17 cellular contexts compared by ENCODE assay signal in the genomic region with DNA sequence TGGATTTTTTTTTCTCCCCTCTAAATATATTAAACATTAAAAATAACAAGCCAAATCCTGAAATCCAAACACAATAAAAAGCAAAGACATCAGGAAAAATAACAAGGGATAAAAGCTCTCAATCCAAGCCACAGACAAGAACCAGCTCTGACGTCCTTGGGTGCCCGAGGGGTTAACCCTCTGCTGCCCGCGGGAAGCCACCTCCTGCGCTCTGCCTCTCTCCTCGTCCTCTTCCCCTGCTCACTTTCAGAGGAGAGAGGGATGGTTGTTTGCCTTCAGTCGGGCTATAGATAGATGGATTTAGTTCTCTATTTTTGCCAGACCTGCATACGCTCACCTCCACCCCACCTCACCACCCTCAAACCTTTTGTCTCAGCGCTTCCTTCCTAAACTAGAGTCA.
DNase-seq lines count a peak whose midpoint lies in the region; ATAC-seq, FAIRE-seq and TF ChIP-seq lines count a peak whose summit lies in the region.
"Had no signal": no experiment of that assay in that cellular context is flagged by ENCODE, and none has a peak within 500 bp of the region (broad histone marks: within the 10 kb centered on the region; RNA-seq: fewer than 3 reads in every experiment).

No MANE protein-coding gene starts in this region.

- H3K9me3 Mint-ChIP-seq in WTC11 = peaks cover 11% of the 10 kb centered on the region
- no peaks in the 10 kb centered on the region for H3K9me3 Mint-ChIP-seq in activated naive CD4-positive, alpha-beta T cell treated with anti-CD3 and anti-CD28 coated beads, Interleukin-2, amount 10 ng/mL, durations not matched to agents 7 days and 5 days

- H2AFZ ChIP-seq in hepatocyte = peak overlapping the region; percentile 0

- no peak overlapping the region for H3K27ac ChIP-seq in hepatocyte
- H3K27ac ChIP-seq: 22Rv1, HL-60 had no signal

- H3K4me1 ChIP-seq in ES-I3 (ENCODE audit: insufficient read depth, low read length) (peaks cover 5% of the 10 kb centered on the region; the same call in 1 of the 2 replicates), hepatocyte (ENCODE audit: insufficient read depth) (no peaks in the 10 kb centered on the region)

- CTCF ChIA-PET in WTC11 (lab: Charles Lee) = interaction anchor here (0.9 to 1.2 kb wide), 2 partner anchors 23 to 34 kb away, joined by 3 to 4 read pairs; no protein-coding TSS in a partner anchor
- CTCF ChIA-PET in activated naive CD4-positive, alpha-beta T cell treated with anti-CD3 and anti-CD28 coated beads, Interleukin-2, amount 10 ng/mL, durations not matched to agents 7 days and 5 days (lab: Charles Lee) = interaction anchor here (1.4 kb wide), 1 partner anchor 28 kb away, joined by 4 read pairs; no protein-coding TSS in a partner anchor

- peak overlapping the region; percentile 15; the same call in 1 of the 2 replicates for H3K4me3 Mint-ChIP-seq in WTC11
- no peak overlapping the region for H3K4me3 Mint-ChIP-seq in activated naive CD4-positive, alpha-beta T cell treated with anti-CD3 and anti-CD28 coated beads, Interleukin-2, amount 10 ng/mL, durations not matched to agents 7 days and 5 days
- H3K4me3 Mint-ChIP-seq: CD14-positive monocyte; CD8-positive, alpha-beta memory T cell had no signal

- ATAC-seq in WTC11 = peak; percentile 56; the same call in 1 of the 2 replicates
- ATAC-seq: GM12878, HCT116 had no signal

- H3K27me3 Mint-ChIP-seq in WTC11 (ENCODE audit: low read depth) = peaks cover 40% of the 10 kb centered on the region
- H3K27me3 Mint-ChIP-seq in activated naive CD4-positive, alpha-beta T cell treated with anti-CD3 and anti-CD28 coated beads, Interleukin-2, amount 10 ng/mL, durations not matched to agents 7 days and 5 days = peaks cover 27% of the 10 kb centered on the region

- H3K9me3 ChIP-seq in ES-I3 (ENCODE audit: control insufficient read depth, insufficient read depth, low read length) (no peaks in the 10 kb centered on the region), hepatocyte (ENCODE audit: low read depth) (no peaks in the 10 kb centered on the region)

- H3K9ac ChIP-seq in ES-I3 (ENCODE audit: low read depth, low read length) = peak overlapping the region; percentile 17; the same call in 1 of the 2 replicates

- H3K36me3 Mint-ChIP-seq in WTC11 = peaks cover 3% of the 10 kb centered on the region; the same call in 1 of the 2 replicates
- no peaks in the 10 kb centered on the region for H3K36me3 Mint-ChIP-seq in activated naive CD4-positive, alpha-beta T cell treated with anti-CD3 and anti-CD28 coated beads, Interleukin-2, amount 10 ng/mL, durations not matched to agents 7 days and 5 days
- H3K36me3 Mint-ChIP-seq: CD14-positive monocyte had no signal

- no peak overlapping the region for H3K27ac Mint-ChIP-seq in WTC11
- H3K27ac Mint-ChIP-seq in activated naive CD4-positive, alpha-beta T cell treated with anti-CD3 and anti-CD28 coated beads, Interleukin-2, amount 10 ng/mL, durations not matched to agents 7 days and 5 days = no peak overlapping the region
- H3K27ac Mint-ChIP-seq: CD14-positive monocyte; CD8-positive, alpha-beta memory T cell had no signal

- no peaks in the 10 kb centered on the region for H4K20me1 ChIP-seq in hepatocyte (ENCODE audit: insufficient read depth, poor library complexity, severe bottlenecking)

- H3K79me2 ChIP-seq in hepatocyte = no peaks in the 10 kb centered on the region

- H3K36me3 ChIP-seq in ES-I3 (ENCODE audit: insufficient read depth, low read length) (no peaks in the 10 kb centered on the region), hepatocyte (replicated peaks; ENCODE audit: insufficient read depth, low read depth) (no peaks in the 10 kb centered on the region)

- DNase-seq in WTC11 (ENCODE audit: low spot score) = no peak
- DNase-seq in hepatocyte (ENCODE audit: low spot score) = no peak
- peak; percentile 23 for DNase-seq in islet precursor cell
- DNase-seq in activated naive CD4-positive, alpha-beta T cell treated with anti-CD3 and anti-CD28 coated beads, Interleukin-2, amount 10 ng/mL, durations not matched to agents 7 days and 5 days = no peak
- DNase-seq in COLO668 (lab: John Stamatoyannopoulos, UW; ENCODE audit: unreplicated experiment) = no peak
- DNase-seq in inferior parietal cortex (ENCODE audit: extremely low spot score) = no peak
- DNase-seq in H54 (ENCODE audit: insufficient read length, low spot score) = no peak
- DNase-seq: CD8-positive, alpha-beta memory T cell; DMS53; GOT3 had no signal

- no peak overlapping the region for H3K4me3 ChIP-seq in hepatocyte
- H3K4me3 ChIP-seq: GM12878 had no signal

- POLR2A ChIA-PET in WTC11 (lab: Charles Lee) = no interaction called here

- FAIRE-seq in H54 (lab: Jason Lieb, UNC) = no peak
- FAIRE-seq: GM12878, GM18507 had no signal

- no peak for TF ChIP-seq POLR2A in H54 (IDR thresholded peaks at IDR 0.05; ENCODE audit: low read depth, low read length)

- peaks cover 10% of the 10 kb centered on the region for H3K27me3 ChIP-seq in hepatocyte

- H3K4me1 Mint-ChIP-seq in WTC11 = peaks cover 6% of the 10 kb centered on the region
- no peaks in the 10 kb centered on the region for H3K4me1 Mint-ChIP-seq in activated naive CD4-positive, alpha-beta T cell treated with anti-CD3 and anti-CD28 coated beads, Interleukin-2, amount 10 ng/mL, durations not matched to agents 7 days and 5 days
- H3K4me1 Mint-ChIP-seq: CD14-positive monocyte; CD8-positive, alpha-beta memory T cell had no signal

- TF ChIP-seq CTCF in WTC11 (IDR thresholded peaks at IDR 0.05) (no peak), hepatocyte (IDR thresholded peaks at IDR 0.05; ENCODE audit: poor library complexity) (no peak)

- H3K9me2 ChIP-seq in hepatocyte (replicated peaks; ENCODE audit: insufficient read depth) = no peaks in the 10 kb centered on the region

- 22% methylated on average over 9 of the region's 9 CpGs for WGBS in hepatocyte (ENCODE audit: low lambda C conversion rate, missing lambda C conversion rate)

- H3K4me2 ChIP-seq in hepatocyte = peak overlapping the region; percentile 29

TF ChIP-seq in WTC11, 78 proteins besides CTCF, POLR2A, EP300 and RAD21 (continues in another document):
- no peak for TF ChIP-seq HMGA2 (CRISPR knock-in tag; IDR thresholded peaks at IDR 0.05)
- no peak for TF ChIP-seq CREB1 (CRISPR knock-in tag; IDR thresholded peaks at IDR 0.05)
- no peak for TF ChIP-seq ERG (CRISPR knock-in tag; IDR thresholded peaks at IDR 0.05)
- TF ChIP-seq, protein P1, sequence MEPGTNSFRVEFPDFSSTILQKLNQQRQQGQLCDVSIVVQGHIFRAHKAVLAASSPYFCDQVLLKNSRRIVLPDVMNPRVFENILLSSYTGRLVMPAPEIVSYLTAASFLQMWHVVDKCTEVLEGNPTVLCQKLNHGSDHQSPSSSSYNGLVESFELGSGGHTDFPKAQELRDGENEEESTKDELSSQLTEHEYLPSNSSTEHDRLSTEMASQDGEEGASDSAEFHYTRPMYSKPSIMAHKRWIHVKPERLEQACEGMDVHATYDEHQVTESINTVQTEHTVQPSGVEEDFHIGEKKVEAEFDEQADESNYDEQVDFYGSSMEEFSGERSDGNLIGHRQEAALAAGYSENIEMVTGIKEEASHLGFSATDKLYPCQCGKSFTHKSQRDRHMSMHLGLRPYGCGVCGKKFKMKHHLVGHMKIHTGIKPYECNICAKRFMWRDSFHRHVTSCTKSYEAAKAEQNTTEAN (CRISPR knock-in tag; IDR thresholded peaks at IDR 0.05) = no peak
- TF ChIP-seq ZMAT4 (CRISPR knock-in tag; IDR thresholded peaks at IDR 0.05) = no peak
- TF ChIP-seq PRRX2 (CRISPR knock-in tag; IDR thresholded peaks at IDR 0.05) = no peak
- TF ChIP-seq, protein P2, sequence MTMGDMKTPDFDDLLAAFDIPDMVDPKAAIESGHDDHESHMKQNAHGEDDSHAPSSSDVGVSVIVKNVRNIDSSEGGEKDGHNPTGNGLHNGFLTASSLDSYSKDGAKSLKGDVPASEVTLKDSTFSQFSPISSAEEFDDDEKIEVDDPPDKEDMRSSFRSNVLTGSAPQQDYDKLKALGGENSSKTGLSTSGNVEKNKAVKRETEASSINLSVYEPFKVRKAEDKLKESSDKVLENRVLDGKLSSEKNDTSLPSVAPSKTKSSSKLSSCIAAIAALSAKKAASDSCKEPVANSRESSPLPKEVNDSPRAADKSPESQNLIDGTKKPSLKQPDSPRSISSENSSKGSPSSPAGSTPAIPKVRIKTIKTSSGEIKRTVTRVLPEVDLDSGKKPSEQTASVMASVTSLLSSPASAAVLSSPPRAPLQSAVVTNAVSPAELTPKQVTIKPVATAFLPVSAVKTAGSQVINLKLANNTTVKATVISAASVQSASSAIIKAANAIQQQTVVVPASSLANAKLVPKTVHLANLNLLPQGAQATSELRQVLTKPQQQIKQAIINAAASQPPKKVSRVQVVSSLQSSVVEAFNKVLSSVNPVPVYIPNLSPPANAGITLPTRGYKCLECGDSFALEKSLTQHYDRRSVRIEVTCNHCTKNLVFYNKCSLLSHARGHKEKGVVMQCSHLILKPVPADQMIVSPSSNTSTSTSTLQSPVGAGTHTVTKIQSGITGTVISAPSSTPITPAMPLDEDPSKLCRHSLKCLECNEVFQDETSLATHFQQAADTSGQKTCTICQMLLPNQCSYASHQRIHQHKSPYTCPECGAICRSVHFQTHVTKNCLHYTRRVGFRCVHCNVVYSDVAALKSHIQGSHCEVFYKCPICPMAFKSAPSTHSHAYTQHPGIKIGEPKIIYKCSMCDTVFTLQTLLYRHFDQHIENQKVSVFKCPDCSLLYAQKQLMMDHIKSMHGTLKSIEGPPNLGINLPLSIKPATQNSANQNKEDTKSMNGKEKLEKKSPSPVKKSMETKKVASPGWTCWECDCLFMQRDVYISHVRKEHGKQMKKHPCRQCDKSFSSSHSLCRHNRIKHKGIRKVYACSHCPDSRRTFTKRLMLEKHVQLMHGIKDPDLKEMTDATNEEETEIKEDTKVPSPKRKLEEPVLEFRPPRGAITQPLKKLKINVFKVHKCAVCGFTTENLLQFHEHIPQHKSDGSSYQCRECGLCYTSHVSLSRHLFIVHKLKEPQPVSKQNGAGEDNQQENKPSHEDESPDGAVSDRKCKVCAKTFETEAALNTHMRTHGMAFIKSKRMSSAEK (CRISPR knock-in tag; IDR thresholded peaks at IDR 0.05; ENCODE audit: borderline replicate concordance) = no peak
- no peak for TF ChIP-seq FOXK1 (CRISPR knock-in tag; IDR thresholded peaks at IDR 0.05)
